In the genomic region with DNA sequence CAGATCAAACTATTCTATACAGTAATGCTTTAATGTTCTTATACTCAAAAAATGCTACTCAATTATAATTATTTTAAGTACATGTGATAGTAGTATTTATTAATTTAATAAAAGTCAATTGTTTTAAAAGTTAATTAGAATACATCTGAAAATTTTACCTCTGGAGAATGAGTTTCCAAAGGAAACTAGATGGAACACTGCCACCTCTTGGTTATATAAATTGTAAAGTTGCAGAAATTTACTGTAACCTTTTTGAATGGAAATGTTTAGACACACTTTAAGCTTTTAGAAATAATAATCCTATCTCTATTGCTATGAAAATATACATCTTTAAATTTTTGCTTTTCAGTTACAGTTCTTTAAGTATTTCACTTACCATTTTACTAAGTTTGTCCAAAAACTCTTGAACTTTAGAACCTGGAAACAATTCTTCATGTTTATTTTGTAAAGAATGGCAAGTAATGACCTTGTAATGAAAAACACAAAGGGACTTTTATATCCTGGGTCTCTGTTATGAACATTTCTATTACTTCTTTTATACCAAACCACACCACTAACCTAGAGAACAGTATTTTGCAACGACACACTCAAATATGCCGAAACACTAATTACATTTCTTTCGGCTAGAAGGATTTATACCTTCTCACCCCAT, we compare ENCODE assay signal across 11 cellular contexts. TPM values are rescaled to one million over a fixed set of nuclear protein-coding genes. Genes with fewer than 3 reads are reported as not detected.
DNase-seq lines count a peak whose midpoint lies in the region; ATAC-seq and TF ChIP-seq lines count a peak whose summit lies in the region.
"Had no signal": no experiment of that assay in that cellular context is flagged by ENCODE, and none has a peak within 500 bp of the region (broad histone marks: within the 10 kb centered on the region; RNA-seq: fewer than 3 reads in every experiment).

No MANE protein-coding gene starts in this region.

- no peaks in the 10 kb centered on the region for H3K36me3 Mint-ChIP-seq in WTC11
- H3K36me3 Mint-ChIP-seq: memory B cell had no signal

- DNase-seq in SK-N-SH: no peak
- peak; percentile 60 for DNase-seq in OCI-M1 (lab: John Stamatoyannopoulos, UW)
- DNase-seq in fibroblast of peridontal ligament (ENCODE audit: extremely low read depth): peak; percentile 61
- DNase-seq in tibial nerve (ENCODE audit: low spot score in 2 of 2): no peak
- no peak for DNase-seq in activated naive CD4-positive, alpha-beta T cell (lab: John Stamatoyannopoulos, UW)
- no peak for DNase-seq in 8988T
- no peak for DNase-seq in WTC11 (ENCODE audit: low spot score)
- DNase-seq: activated naive CD4-positive, alpha-beta T cell treated with Interleukin-2 at 50 U/mL for 16 hours; NK-92 treated with Interleukin-12 subunit alpha and Interleukin-12 subunit beta, amount 100 ng/mL, for 24 hours had no signal

- POLR2A ChIA-PET in SK-N-SH (lab: Yijun Ruan, JAX): no interaction called here
- POLR2A ChIA-PET in WTC11 (lab: Charles Lee): no interaction called here

- no peak overlapping the region for H3K27ac ChIP-seq in SK-N-SH (ENCODE audit: low read depth in 2 of 2, low read length in 1 of 2)
- no peak overlapping the region for H3K27ac ChIP-seq in tibial nerve

- H3K4me1 ChIP-seq in SK-N-SH (ENCODE audit: control insufficient read depth in 1 of 2, insufficient read depth in 2 of 2, low read depth in 1 of 2, low read length in 1 of 2) (no peaks in the 10 kb centered on the region; a peak in 1 of 4 replicates), tibial nerve (peaks cover 0 to 24% (median 2%) of the 10 kb centered on the region in 4 donors)

- no peak overlapping the region for H3K4me2 ChIP-seq in SK-N-SH

- TF ChIP-seq CTCF in SK-N-SH (IDR thresholded peaks at IDR 0.05) (peak; percentile 63), tibial nerve (IDR thresholded peaks at IDR 0.05) (peak; percentile 23 to 38 (median 30)), WTC11 (IDR thresholded peaks at IDR 0.05) (no peak)

- H3K9ac ChIP-seq in SK-N-SH: no peak overlapping the region

- H3K4me3 ChIP-seq in SK-N-SH (ENCODE audit: low read depth in 2 of 2, low read length in 1 of 2) (no peak overlapping the region), tibial nerve (no peak overlapping the region)

- no peaks in the 10 kb centered on the region for H4K20me1 ChIP-seq in SK-N-SH (ENCODE audit: insufficient read depth)

- peaks cover 13% of the 10 kb centered on the region for H3F3A ChIP-seq in SK-N-SH (replicated peaks; ENCODE audit: insufficient read depth)

- no peak overlapping the region for H2AFZ ChIP-seq in SK-N-SH (ENCODE audit: low read depth)

- H3K27me3 ChIP-seq in SK-N-SH (ENCODE audit: insufficient read depth) (no peaks in the 10 kb centered on the region), tibial nerve (no peaks in the 10 kb centered on the region)

- TF ChIP-seq POLR2A in tibial nerve (IDR thresholded peaks at IDR 0.05): no peak

- H3K9me3 Mint-ChIP-seq in WTC11: no peaks in the 10 kb centered on the region

- WGBS in SK-N-SH (ENCODE audit: low lambda C conversion rate): 53% methylated on average over 3 of the region's 3 CpGs
- WGBS in tibial nerve, 2 donors: 54 to 63% methylated on average over 3 of the region's 3 CpGs

- no peaks in the 10 kb centered on the region for H3K27me3 Mint-ChIP-seq in WTC11 (ENCODE audit: low read depth)
- H3K27me3 Mint-ChIP-seq: memory B cell had no signal

- no peak overlapping the region for H3K27ac Mint-ChIP-seq in WTC11
- H3K27ac Mint-ChIP-seq: memory B cell had no signal

- H3K36me3 ChIP-seq in SK-N-SH (replicated peaks in 1 of 2; ENCODE audit: control insufficient read depth in 1 of 2, insufficient read depth in 2 of 2, low read length in 1 of 2): no peaks in the 10 kb centered on the region
- H3K36me3 ChIP-seq in tibial nerve: no peaks in the 10 kb centered on the region

- TF ChIP-seq EP300 in SK-N-SH (IDR thresholded peaks at IDR 0.05; ENCODE audit: borderline replicate concordance in 1 of 2, low read depth in 1 of 2, low read length in 1 of 2) (no peak), tibial nerve (IDR thresholded peaks at IDR 0.05) (no peak)

- peak; percentile 67 for TF ChIP-seq RAD21 in SK-N-SH (IDR thresholded peaks at IDR 0.05; ENCODE audit: low read length)

- H3K4me1 Mint-ChIP-seq in WTC11: no peaks in the 10 kb centered on the region
- H3K4me1 Mint-ChIP-seq: memory B cell had no signal

- no peaks in the 10 kb centered on the region for H3K9me3 ChIP-seq in SK-N-SH
- H3K9me3 ChIP-seq in tibial nerve: no peaks in the 10 kb centered on the region

- H3K4me3 Mint-ChIP-seq in WTC11: no peak overlapping the region
- H3K4me3 Mint-ChIP-seq: memory B cell had no signal

- no peaks in the 10 kb centered on the region for H3K9me2 ChIP-seq in SK-N-SH

- ATAC-seq in SK-N-SH treated with all-trans-retinoic acid at 6 μM for 48 hours: no peak
- ATAC-seq in WTC11: no peak

- CTCF ChIA-PET in SK-N-SH (lab: Yijun Ruan, JAX): interaction anchor here (1.0 to 7.3 kb wide), 6 partner anchors 9 to 610 kb away, joined by 3 to 64 read pairs (median 4); no protein-coding TSS in a partner anchor
- CTCF ChIA-PET in WTC11 (lab: Charles Lee): interaction anchor here (1.5 kb wide), 1 partner anchor 610 kb away, joined by 6 read pairs; no protein-coding TSS in a partner anchor

- no peaks in the 10 kb centered on the region for H3K79me2 ChIP-seq in SK-N-SH (ENCODE audit: insufficient read depth)

TF ChIP-seq in SK-N-SH, 30 proteins besides CTCF, POLR2A, EP300 and RAD21:
- TF ChIP-seq SMC3 (IDR thresholded peaks at IDR 0.05; ENCODE audit: low read depth, low read length): peak; percentile 31
- TF ChIP-seq, protein P1, sequence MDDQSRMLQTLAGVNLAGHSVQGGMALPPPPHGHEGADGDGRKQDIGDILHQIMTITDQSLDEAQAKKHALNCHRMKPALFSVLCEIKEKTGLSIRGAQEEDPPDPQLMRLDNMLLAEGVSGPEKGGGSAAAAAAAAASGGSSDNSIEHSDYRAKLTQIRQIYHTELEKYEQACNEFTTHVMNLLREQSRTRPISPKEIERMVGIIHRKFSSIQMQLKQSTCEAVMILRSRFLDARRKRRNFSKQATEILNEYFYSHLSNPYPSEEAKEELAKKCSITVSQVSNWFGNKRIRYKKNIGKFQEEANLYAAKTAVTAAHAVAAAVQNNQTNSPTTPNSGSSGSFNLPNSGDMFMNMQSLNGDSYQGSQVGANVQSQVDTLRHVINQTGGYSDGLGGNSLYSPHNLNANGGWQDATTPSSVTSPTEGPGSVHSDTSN (IDR thresholded peaks at IDR 0.05): no peak

TF ChIP-seq in SK-N-SH treated with all-trans-retinoic acid at 6 μM for 48 hours, 23 proteins besides CTCF, POLR2A, EP300 and RAD21 (continues in another document):
- TF ChIP-seq BACH2 (CRISPR knock-in tag; IDR thresholded peaks at IDR 0.05; ENCODE audit: borderline replicate concordance) (no peak), CSDC2 (CRISPR knock-in tag; IDR thresholded peaks at IDR 0.05) (no peak), ZFP30 (CRISPR knock-in tag; IDR thresholded peaks at IDR 0.05) (no peak), RARB (CRISPR knock-in tag; IDR thresholded peaks at IDR 0.05) (no peak)
- TF ChIP-seq, protein P2, sequence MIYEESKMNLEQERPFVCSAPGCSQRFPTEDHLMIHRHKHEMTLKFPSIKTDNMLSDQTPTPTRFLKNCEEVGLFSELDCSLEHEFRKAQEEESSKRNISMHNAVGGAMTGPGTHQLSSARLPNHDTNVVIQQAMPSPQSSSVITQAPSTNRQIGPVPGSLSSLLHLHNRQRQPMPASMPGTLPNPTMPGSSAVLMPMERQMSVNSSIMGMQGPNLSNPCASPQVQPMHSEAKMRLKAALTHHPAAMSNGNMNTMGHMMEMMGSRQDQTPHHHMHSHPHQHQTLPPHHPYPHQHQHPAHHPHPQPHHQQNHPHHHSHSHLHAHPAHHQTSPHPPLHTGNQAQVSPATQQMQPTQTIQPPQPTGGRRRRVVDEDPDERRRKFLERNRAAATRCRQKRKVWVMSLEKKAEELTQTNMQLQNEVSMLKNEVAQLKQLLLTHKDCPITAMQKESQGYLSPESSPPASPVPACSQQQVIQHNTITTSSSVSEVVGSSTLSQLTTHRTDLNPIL (CRISPR knock-in tag; IDR thresholded peaks at IDR 0.05; ENCODE audit: low read depth): no peak

TF ChIP-seq in WTC11, 78 proteins besides CTCF, POLR2A, EP300 and RAD21 (continues in another document):
- TF ChIP-seq, protein P3, sequence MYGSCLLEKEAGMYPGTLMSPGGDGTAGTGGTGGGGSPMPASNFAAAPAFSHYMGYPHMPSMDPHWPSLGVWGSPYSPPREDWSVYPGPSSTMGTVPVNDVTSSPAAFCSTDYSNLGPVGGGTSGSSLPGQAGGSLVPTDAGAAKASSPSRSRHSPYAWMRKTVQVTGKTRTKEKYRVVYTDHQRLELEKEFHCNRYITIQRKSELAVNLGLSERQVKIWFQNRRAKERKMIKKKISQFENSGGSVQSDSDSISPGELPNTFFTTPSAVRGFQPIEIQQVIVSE (CRISPR knock-in tag; IDR thresholded peaks at IDR 0.05; ENCODE audit: borderline replicate concordance): no peak
- TF ChIP-seq, protein P4, sequence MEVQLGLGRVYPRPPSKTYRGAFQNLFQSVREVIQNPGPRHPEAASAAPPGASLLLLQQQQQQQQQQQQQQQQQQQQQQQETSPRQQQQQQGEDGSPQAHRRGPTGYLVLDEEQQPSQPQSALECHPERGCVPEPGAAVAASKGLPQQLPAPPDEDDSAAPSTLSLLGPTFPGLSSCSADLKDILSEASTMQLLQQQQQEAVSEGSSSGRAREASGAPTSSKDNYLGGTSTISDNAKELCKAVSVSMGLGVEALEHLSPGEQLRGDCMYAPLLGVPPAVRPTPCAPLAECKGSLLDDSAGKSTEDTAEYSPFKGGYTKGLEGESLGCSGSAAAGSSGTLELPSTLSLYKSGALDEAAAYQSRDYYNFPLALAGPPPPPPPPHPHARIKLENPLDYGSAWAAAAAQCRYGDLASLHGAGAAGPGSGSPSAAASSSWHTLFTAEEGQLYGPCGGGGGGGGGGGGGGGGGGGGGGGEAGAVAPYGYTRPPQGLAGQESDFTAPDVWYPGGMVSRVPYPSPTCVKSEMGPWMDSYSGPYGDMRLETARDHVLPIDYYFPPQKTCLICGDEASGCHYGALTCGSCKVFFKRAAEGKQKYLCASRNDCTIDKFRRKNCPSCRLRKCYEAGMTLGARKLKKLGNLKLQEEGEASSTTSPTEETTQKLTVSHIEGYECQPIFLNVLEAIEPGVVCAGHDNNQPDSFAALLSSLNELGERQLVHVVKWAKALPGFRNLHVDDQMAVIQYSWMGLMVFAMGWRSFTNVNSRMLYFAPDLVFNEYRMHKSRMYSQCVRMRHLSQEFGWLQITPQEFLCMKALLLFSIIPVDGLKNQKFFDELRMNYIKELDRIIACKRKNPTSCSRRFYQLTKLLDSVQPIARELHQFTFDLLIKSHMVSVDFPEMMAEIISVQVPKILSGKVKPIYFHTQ (CRISPR knock-in tag; IDR thresholded peaks at IDR 0.05): no peak

RNA-seq across cellular contexts. Expression of a gene that starts 10.9 kb away (rescaled TPM):
- 0.05 TPM in 2 replicates for polyA plus RNA-seq in SK-N-SH (2012; rRNA removed)
- polyA plus RNA-seq in SK-N-SH (2012; cell fraction: cytosol; rRNA removed): 0.04 TPM in 2 replicates
- polyA plus RNA-seq in SK-N-SH (2012; cell fraction: nucleus; rRNA removed): not detected in 2 replicates
- total RNA-seq in tibial nerve (1 to 10 TPM in 2 of 4 donors, under 1 TPM in 2; 0.44 to 1.5 (median 1.1) TPM), WTC11 (2021) (0.07 TPM in 2 of 3 replicates, not detected in the other)

Comparison
In these comparisons a context has a peak if more than half of its experiments do, and no peak if none do; other contexts are left out.
1. DNase-seq: peak in OCI-M1 (single experiment) and fibroblast of peridontal ligament (single experiment); none in SK-N-SH (single experiment), tibial nerve (0 of 2), activated naive CD4-positive, alpha-beta T cell (0 of 4), 8988T (single experiment) and WTC11 (single experiment).